Comparison of ENCODE assay signal across 1 cellular context in the genomic region with DNA sequence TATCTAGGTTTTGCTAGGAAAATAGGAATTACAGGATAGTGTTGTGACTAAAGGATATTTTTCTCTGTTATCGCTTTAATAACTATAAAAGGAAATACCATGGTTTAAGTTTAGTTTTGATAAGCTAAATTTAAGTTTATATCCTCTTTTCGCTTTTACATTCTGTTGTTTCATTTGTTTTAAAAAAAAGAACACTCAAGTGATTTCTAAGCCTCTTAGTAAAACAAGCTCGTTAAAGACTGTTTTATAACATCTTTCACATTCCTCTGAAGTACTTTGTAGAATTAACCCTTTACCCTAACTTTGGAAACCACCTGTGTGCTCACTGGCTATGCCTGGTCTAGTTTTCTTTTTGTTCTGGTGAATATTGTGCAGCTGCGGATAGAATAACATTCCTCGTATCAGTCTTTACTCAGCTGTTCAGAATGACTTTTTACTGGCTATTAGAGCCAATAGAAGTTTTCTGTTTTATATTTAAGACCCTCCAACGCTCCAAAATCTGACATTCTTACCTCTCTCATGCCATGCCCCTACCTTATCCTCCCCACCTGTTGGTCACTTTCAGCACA.
TF ChIP-seq lines count a peak whose summit lies in the region.

No MANE protein-coding gene starts in this region.

TF ChIP-seq in A549, 52 proteins besides CTCF, POLR2A, EP300 and RAD21:
- TF ChIP-seq, protein P1, sequence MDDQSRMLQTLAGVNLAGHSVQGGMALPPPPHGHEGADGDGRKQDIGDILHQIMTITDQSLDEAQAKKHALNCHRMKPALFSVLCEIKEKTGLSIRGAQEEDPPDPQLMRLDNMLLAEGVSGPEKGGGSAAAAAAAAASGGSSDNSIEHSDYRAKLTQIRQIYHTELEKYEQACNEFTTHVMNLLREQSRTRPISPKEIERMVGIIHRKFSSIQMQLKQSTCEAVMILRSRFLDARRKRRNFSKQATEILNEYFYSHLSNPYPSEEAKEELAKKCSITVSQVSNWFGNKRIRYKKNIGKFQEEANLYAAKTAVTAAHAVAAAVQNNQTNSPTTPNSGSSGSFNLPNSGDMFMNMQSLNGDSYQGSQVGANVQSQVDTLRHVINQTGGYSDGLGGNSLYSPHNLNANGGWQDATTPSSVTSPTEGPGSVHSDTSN (IDR thresholded peaks at IDR 0.05): no peak
- TF ChIP-seq, protein P2, sequence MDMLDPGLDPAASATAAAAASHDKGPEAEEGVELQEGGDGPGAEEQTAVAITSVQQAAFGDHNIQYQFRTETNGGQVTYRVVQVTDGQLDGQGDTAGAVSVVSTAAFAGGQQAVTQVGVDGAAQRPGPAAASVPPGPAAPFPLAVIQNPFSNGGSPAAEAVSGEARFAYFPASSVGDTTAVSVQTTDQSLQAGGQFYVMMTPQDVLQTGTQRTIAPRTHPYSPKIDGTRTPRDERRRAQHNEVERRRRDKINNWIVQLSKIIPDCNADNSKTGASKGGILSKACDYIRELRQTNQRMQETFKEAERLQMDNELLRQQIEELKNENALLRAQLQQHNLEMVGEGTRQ (IDR thresholded peaks at IDR 0.05): no peak
- TF ChIP-seq BHLHE40 (IDR thresholded peaks at IDR 0.05; ENCODE audit: low read depth, low read length) (no peak), RNF2 (IDR thresholded peaks at IDR 0.05; ENCODE audit: borderline replicate concordance, low read depth) (no peak), MYC (IDR thresholded peaks at IDR 0.05; ENCODE audit: borderline replicate concordance, low read length) (no peak), ZFP36 (IDR thresholded peaks at IDR 0.05; ENCODE audit: borderline replicate concordance, partially characterized antibody) (no peak), HDAC2 (IDR thresholded peaks at IDR 0.05) (no peak), NPAS2 (CRISPR knock-in tag; IDR thresholded peaks at IDR 0.05; ENCODE audit: borderline replicate concordance) (no peak), CBX2 (IDR thresholded peaks at IDR 0.05; ENCODE audit: borderline replicate concordance, low read depth) (no peak), ESRRA (IDR thresholded peaks at IDR 0.05; ENCODE audit: borderline replicate concordance, low read length) (no peak), MAFK (IDR thresholded peaks at IDR 0.05; ENCODE audit: partially characterized antibody) (no peak)
TF ChIP-seq in A549: peak in this region for 0.
